In the genomic region with DNA sequence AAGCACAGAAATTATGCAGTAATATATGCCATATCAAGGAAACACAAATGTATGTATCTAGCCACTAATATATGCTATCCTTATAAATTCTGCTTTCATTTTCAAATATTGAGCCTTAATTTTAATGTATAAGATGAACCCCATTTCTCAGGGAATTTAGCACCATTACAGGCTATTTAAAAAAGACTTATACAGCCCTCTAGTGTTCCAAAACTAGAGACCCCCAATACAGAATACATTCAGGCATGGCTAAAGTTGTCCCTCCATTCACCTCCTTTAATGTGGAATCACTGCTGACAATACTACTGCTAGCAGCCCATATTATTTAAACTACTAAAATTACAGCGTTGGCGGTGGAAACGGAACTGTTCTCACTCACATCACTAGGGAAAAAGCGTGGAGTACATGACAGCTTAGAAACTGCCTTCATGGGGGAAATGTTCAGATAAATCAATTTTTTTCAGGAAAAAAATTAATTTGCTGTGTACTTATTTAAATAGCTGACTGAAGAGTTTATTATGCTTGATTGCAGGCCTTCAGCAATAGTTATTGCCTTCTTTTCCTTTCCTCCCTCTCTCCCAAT, we compare ENCODE assay signal across 10 cellular contexts.
A peak's percentile ranks its signal among the peaks of the same experiment; 100 is the strongest.
DNase-seq lines count a peak whose midpoint lies in the region; ATAC-seq and TF ChIP-seq lines count a peak whose summit lies in the region.
"Had no signal": no experiment of that assay in that cellular context is flagged by ENCODE, and none has a peak within 500 bp of the region (broad histone marks: within the 10 kb centered on the region; RNA-seq: fewer than 3 reads in every experiment).

No MANE protein-coding gene starts in this region.

- TF ChIP-seq POLR2A in upper lobe of left lung (IDR thresholded peaks at IDR 0.05) = no peak

- no peak overlapping the region for H2AFZ ChIP-seq in DND-41 (ENCODE audit: low read depth, low read length)

- 90 to 94% methylated on average over 4 of the region's 4 CpGs for WGBS in upper lobe of left lung, 2 donors

- H4K20me1 ChIP-seq in DND-41 (ENCODE audit: insufficient read depth, low read length) = no peaks in the 10 kb centered on the region

- no peak overlapping the region for H3K9ac ChIP-seq in DND-41 (ENCODE audit: low read depth, low read length)

- in situ Hi-C loops in brain microvascular endothelial cell (cut with HindIII; ENCODE audit: low pct_ligation_motif_present, low sequenced_read_pairs) = no loop called here

- H3K36me3 Mint-ChIP-seq in nephron progenitor cell (ENCODE audit: low read depth) = peaks cover 25% of the 10 kb centered on the region

- no peaks in the 10 kb centered on the region for H3K27me3 ChIP-seq in DND-41 (ENCODE audit: insufficient read depth, low read length, poor library complexity)
- H3K27me3 ChIP-seq in brain microvascular endothelial cell (replicated peaks) = no peaks in the 10 kb centered on the region
- no peaks in the 10 kb centered on the region for H3K27me3 ChIP-seq in right atrium auricular region
- H3K27me3 ChIP-seq in upper lobe of left lung = no peaks in the 10 kb centered on the region

- H3K9me3 Mint-ChIP-seq in nephron progenitor cell = peaks cover 34% of the 10 kb centered on the region

- no peak overlapping the region for H3K27ac Mint-ChIP-seq in nephron progenitor cell

- H3K36me3 ChIP-seq in DND-41 (ENCODE audit: insufficient read depth, low read length) (no peaks in the 10 kb centered on the region), brain microvascular endothelial cell (replicated peaks) (no peaks in the 10 kb centered on the region), right atrium auricular region (no peaks in the 10 kb centered on the region), upper lobe of left lung (no peaks in the 10 kb centered on the region)

- H3K79me2 ChIP-seq in DND-41 (ENCODE audit: insufficient read depth, low read length) = no peaks in the 10 kb centered on the region

- DNase-seq in DND-41 = no peak
- DNase-seq in NCI-H1092 treated with DMSO at 0.1 percent for 48 hours (lab: John Stamatoyannopoulos, UW) = peak; percentile 49
- no peak for DNase-seq in brain microvascular endothelial cell
- DNase-seq in nephron progenitor cell = no peak
- DNase-seq in OCI-M2 (lab: John Stamatoyannopoulos, UW; ENCODE audit: unreplicated experiment) = no peak
- no peak for DNase-seq in DMS79 treated with DMSO at 0.1 percent for 48 hours (lab: John Stamatoyannopoulos, UW)
- no peak for DNase-seq in right atrium auricular region (ENCODE audit: low spot score)
- DNase-seq in upper lobe of left lung = no peak
- DNase-seq: activated naive CD4-positive, alpha-beta T cell treated with anti-CD3 and anti-CD28 coated beads, Interleukin-2, amount 50 U/mL, for 16 hours had no signal

- no peaks in the 10 kb centered on the region for H3K27me3 Mint-ChIP-seq in nephron progenitor cell (ENCODE audit: low read depth, poor library complexity)

- H3K9me3 ChIP-seq in DND-41 (ENCODE audit: insufficient read depth, low read length, severe bottlenecking) (peaks cover 10% of the 10 kb centered on the region), right atrium auricular region (no peaks in the 10 kb centered on the region), upper lobe of left lung (peaks cover 0 to 8% (median 5%) of the 10 kb centered on the region in 4 donors)

- TF ChIP-seq CTCF in DND-41 (IDR thresholded peaks at IDR 0.05; ENCODE audit: borderline replicate concordance, extremely low read depth, low read length, poor library complexity, severe bottlenecking) (peak; percentile 34), brain microvascular endothelial cell (IDR thresholded peaks at IDR 0.05; ENCODE audit: low read depth, low read length, missing control alignments) (peak; percentile 34), nephron progenitor cell (IDR thresholded peaks at IDR 0.05) (peak; percentile 21), right atrium auricular region (IDR thresholded peaks at IDR 0.05) (no peak), upper lobe of left lung (IDR thresholded peaks at IDR 0.05) (no peak)

- H3K4me3 ChIP-seq in DND-41 (ENCODE audit: low read depth in 1 of 2, low read length in 2 of 2) (no peak overlapping the region), brain microvascular endothelial cell (ENCODE audit: low read depth, low read length) (no peak overlapping the region), right atrium auricular region (no peak overlapping the region), upper lobe of left lung (no peak overlapping the region)

- no peak overlapping the region for H3K4me2 ChIP-seq in DND-41 (ENCODE audit: insufficient read depth, low read length)

- H3K4me1 ChIP-seq in DND-41 (ENCODE audit: insufficient read depth, low read length) (no peaks in the 10 kb centered on the region), right atrium auricular region (no peaks in the 10 kb centered on the region), upper lobe of left lung (no peaks in the 10 kb centered on the region)

- no peak for ATAC-seq in DND-41 (ENCODE audit: insufficient read depth, low read depth)
- no peak for ATAC-seq in upper lobe of left lung (ENCODE audit: low FRiP score in 2 of 2)
- ATAC-seq: activated CD4-positive, CD25-positive, alpha-beta regulatory T cell treated with anti-CD3 and anti-CD28 coated beads, Interleukin-2, amount 50 U/mL, for 24 hours had no signal

- TF ChIP-seq EP300 in upper lobe of left lung (IDR thresholded peaks at IDR 0.05) = no peak

- peaks cover 18% of the 10 kb centered on the region for H3K4me1 Mint-ChIP-seq in nephron progenitor cell

- no peak overlapping the region for H3K27ac ChIP-seq in DND-41 (ENCODE audit: low read length)
- no peak overlapping the region for H3K27ac ChIP-seq in brain microvascular endothelial cell
- no peak overlapping the region for H3K27ac ChIP-seq in right atrium auricular region
- no peak overlapping the region for H3K27ac ChIP-seq in upper lobe of left lung

- H3K4me3 Mint-ChIP-seq in nephron progenitor cell = no peak overlapping the region

Comparison
In these comparisons a context has a peak if more than half of its experiments do, and no peak if none do; other contexts are left out.
1. CTCF ChIP-seq: peak in DND-41 (single experiment), brain microvascular endothelial cell (single experiment) and nephron progenitor cell (single experiment); none in right atrium auricular region (0 of 2) and upper lobe of left lung (0 of 6).